In the genomic region with DNA sequence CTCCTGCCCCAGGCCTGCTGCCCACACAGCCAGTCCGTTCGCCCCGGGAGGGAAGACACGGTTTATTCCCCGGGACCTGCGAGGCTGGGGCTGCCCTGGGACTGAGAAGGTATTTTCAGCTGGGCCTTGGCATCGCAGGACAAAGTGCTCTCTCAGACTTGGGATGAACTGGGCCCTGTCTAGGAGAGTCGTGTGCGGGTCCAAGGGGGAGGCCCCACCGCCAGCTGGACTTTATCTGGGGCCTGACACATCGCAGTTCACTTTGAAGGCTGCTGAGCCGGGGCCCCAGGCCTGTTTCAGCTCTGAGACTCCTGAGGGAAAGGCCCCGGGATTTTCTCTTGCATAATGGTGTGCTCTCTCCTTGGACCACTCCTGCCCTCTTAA, we compare ENCODE assay signal across 13 cellular contexts. TPM values are rescaled to one million over a fixed set of nuclear protein-coding genes. Genes with fewer than 3 reads are reported as not detected.
DNase-seq lines count a peak whose midpoint lies in the region; ATAC-seq and TF ChIP-seq lines count a peak whose summit lies in the region.
"Had no signal": no experiment of that assay in that cellular context is flagged by ENCODE, and none has a peak within 500 bp of the region (broad histone marks: within the 10 kb centered on the region; RNA-seq: fewer than 3 reads in every experiment).

No MANE protein-coding gene starts in this region.

- DNase-seq in IMR-90 (peak; percentile 72), fibroblast of pulmonary artery (ENCODE audit: low read depth) (peak; percentile 75), mucosa of descending colon (peak in 1 of 3 donors; percentile 52), dorsolateral prefrontal cortex (no peak)
- no peak for DNase-seq in stimulated activated CD4-positive, alpha-beta T cell treated with anti-CD3 and anti-CD28 coated beads, Interleukin-15, amount 100 ng/mL, for 24 hours
- no peak for DNase-seq in stimulated activated naive CD4-positive, alpha-beta T cell (lab: John Stamatoyannopoulos, UW)
- DNase-seq: activated CD4-positive, alpha-beta T cell treated with anti-CD3 and anti-CD28 coated beads for 4 hours; caudate nucleus; CD4-positive, alpha-beta memory T cell; foreskin keratinocyte; GOT3 had no signal

- ATAC-seq in IMR-90 (ENCODE audit: low read depth) (peak; percentile 35), mucosa of descending colon (peak; percentile 50)
- no peak for ATAC-seq in activated T-helper 17 cell treated with anti-CD3 and anti-CD28 coated beads, Interleukin-2, amount 50 U/mL, for 72 hours (replicated peaks)
- ATAC-seq: foreskin keratinocyte had no signal

- peak overlapping the region; percentile 86 for H4K91ac ChIP-seq in IMR-90 (ENCODE audit: insufficient read depth, low read depth, low read length)

- peak overlapping the region; percentile 59 for H2AFZ ChIP-seq in IMR-90 (replicated peaks; ENCODE audit: low read length, poor library complexity)

- H3K18ac ChIP-seq in IMR-90 (ENCODE audit: low read depth, low read length), result peak overlapping the region; percentile 55

- H3K4me3 Mint-ChIP-seq in activated T-helper 17 cell treated with anti-CD3 and anti-CD28 coated beads, Interleukin-2, amount 50 U/mL, for 72 hours, result no peak overlapping the region
- H3K4me3 Mint-ChIP-seq: CD4-positive, alpha-beta memory T cell had no signal

- H4K8ac ChIP-seq in IMR-90 (ENCODE audit: low read depth in 2 of 2, low read length in 2 of 2), result peak overlapping the region; percentile 77 to 94

- H3K9ac ChIP-seq in IMR-90 (ENCODE audit: low read depth, low read length), result peak overlapping the region; percentile 15; the same call in 1 of the 2 replicates
- peak overlapping the region; percentile 61 to 85 for H3K9ac ChIP-seq in stomach smooth muscle (ENCODE audit: low read length in 2 of 2)

- H3K27me3 ChIP-seq in IMR-90 (ENCODE audit: control insufficient read depth, insufficient read depth, low read length) (no peaks in the 10 kb centered on the region), stomach smooth muscle (ENCODE audit: control insufficient read depth in 1 of 2, insufficient read depth in 2 of 2, low read length in 2 of 2) (no peaks in the 10 kb centered on the region), dorsolateral prefrontal cortex (no peaks in the 10 kb centered on the region)

- peak overlapping the region; percentile 98 for H3K4ac ChIP-seq in IMR-90 (ENCODE audit: low read depth, low read length)

- H3K23ac ChIP-seq in IMR-90 (ENCODE audit: low read depth, low read length), result peak overlapping the region; percentile 76

- H4K20me1 ChIP-seq in IMR-90 (ENCODE audit: insufficient read depth, low read length), result peaks cover 14% of the 10 kb centered on the region

- H3K4me3 ChIP-seq in IMR-90 (ENCODE audit: insufficient read depth, low read depth, low read length), result no peak overlapping the region
- no peak overlapping the region for H3K4me3 ChIP-seq in fibroblast of pulmonary artery (replicated peaks; ENCODE audit: low read depth, low read length)
- no peak overlapping the region for H3K4me3 ChIP-seq in mucosa of descending colon
- H3K4me3 ChIP-seq in stomach smooth muscle (ENCODE audit: low read length in 2 of 2), result peak overlapping the region; percentile 44 to 55
- no peak overlapping the region for H3K4me3 ChIP-seq in dorsolateral prefrontal cortex

- H3K27ac Mint-ChIP-seq in activated T-helper 17 cell treated with anti-CD3 and anti-CD28 coated beads, Interleukin-2, amount 50 U/mL, for 72 hours, result no peak overlapping the region
- H3K27ac Mint-ChIP-seq: CD4-positive, alpha-beta memory T cell had no signal

- peaks cover 30 to 81% of the 10 kb centered on the region in 2 experiments; a peak in 3 of 4 replicates for H3K79me1 ChIP-seq in IMR-90 (ENCODE audit: low read depth in 1 of 2, low read length in 2 of 2)

- WGBS in IMR-90 (ENCODE audit: extremely low coverage in 2 of 2, insufficient read length in 1 of 2), 2 experiments, result 21% methylated on average over 8 of the region's 13 CpGs; no CpG with 5 or more reads in 1 of the 2 experiments

- peak overlapping the region; percentile 30 for H2BK20ac ChIP-seq in IMR-90 (ENCODE audit: low read depth, low read length)

- H3K9me3 ChIP-seq in IMR-90 (ENCODE audit: control insufficient read depth, insufficient read depth, low read length), result no peaks in the 10 kb centered on the region
- H3K9me3 ChIP-seq in mucosa of descending colon, result no peaks in the 10 kb centered on the region
- peaks cover 0 to 3% of the 10 kb centered on the region in 2 donors for H3K9me3 ChIP-seq in stomach smooth muscle (ENCODE audit: control insufficient read depth in 2 of 2, low read length in 2 of 2)

- in situ Hi-C loops in IMR-90 (cut with MboI; ENCODE audit: low sequenced_read_pairs), result no loop called here

- H3K4me1 ChIP-seq in IMR-90 (ENCODE audit: control insufficient read depth, insufficient read depth, low read length) (peaks cover 40% of the 10 kb centered on the region), mucosa of descending colon (ENCODE audit: low read depth) (no peaks in the 10 kb centered on the region), stomach smooth muscle (ENCODE audit: control insufficient read depth, insufficient read depth, low read length) (peaks cover 75% of the 10 kb centered on the region)
- H3K4me1 ChIP-seq: foreskin keratinocyte had no signal

- CTCF ChIA-PET in IMR-90 (lab: Yijun Ruan, JAX), result no interaction called here

- H3K27ac ChIP-seq in IMR-90 (ENCODE audit: insufficient read depth, low read length) (peak overlapping the region; percentile 80), stomach smooth muscle (ENCODE audit: low read length) (peak overlapping the region; percentile 98), dorsolateral prefrontal cortex (peak overlapping the region in 2 of 59 donors; percentile 28 to 59)
- H3K27ac ChIP-seq: foreskin keratinocyte had no signal

- dilution Hi-C loops in IMR-90 (cut with HindIII; ENCODE audit: low sequenced_read_pairs, unreplicated experiment), result no loop called here

- H3K9me1 ChIP-seq in IMR-90 (ENCODE audit: insufficient read depth, low read length), result peaks cover 22% of the 10 kb centered on the region

- TF ChIP-seq POLR2A in IMR-90 (IDR thresholded peaks at IDR 0.05; ENCODE audit: low read depth, low read length), result peak; percentile 26; the same call in 1 of the 2 replicates

- H2BK5ac ChIP-seq in IMR-90 (ENCODE audit: low read depth, low read length, poor library complexity, severe bottlenecking), result peak overlapping the region; percentile 77

- H2BK15ac ChIP-seq in IMR-90 (ENCODE audit: low read depth, low read length), result peak overlapping the region; percentile 10; the same call in 2 of the 3 replicates

- POLR2A ChIA-PET in IMR-90 (lab: Charles Lee; ENCODE audit: unreplicated experiment), result interaction anchor here (0.5 to 0.7 kb wide), 3 partner anchors 31 to 375 kb away, joined by 3 to 5 read pairs (median 3); no protein-coding TSS in a partner anchor

- H3K36me3 ChIP-seq in IMR-90 (ENCODE audit: control insufficient read depth, insufficient read depth, low read length) (peaks cover 5% of the 10 kb centered on the region; the same call in 1 of the 2 replicates), mucosa of descending colon (ENCODE audit: low read depth) (no peaks in the 10 kb centered on the region), stomach smooth muscle (ENCODE audit: control insufficient read depth in 2 of 2, insufficient read depth in 2 of 2, low read length in 2 of 2) (peaks cover 2 to 32% of the 10 kb centered on the region in 2 donors)

- peak overlapping the region; percentile 17; the same call in 1 of the 2 replicates for H3K4me2 ChIP-seq in IMR-90 (ENCODE audit: low read depth, low read length)

- H3K56ac ChIP-seq in IMR-90 (ENCODE audit: extremely low read depth, insufficient read depth, low read length), result peak overlapping the region; percentile 35; the same call in 1 of the 2 replicates

- intact Hi-C loops in IMR-90 (cut with micrococcal nuclease) (loop anchor here (10.0 kb wide), 1 partner anchor 202 kb away; no protein-coding TSS in a partner anchor), mucosa of descending colon (cut with DNase I, micrococcal nuclease) (no loop called here), dorsolateral prefrontal cortex (cut with DNase I) (no loop called here)

- H2AK9ac ChIP-seq in IMR-90 (replicated peaks; ENCODE audit: low read depth, low read length, poor library complexity), result peak overlapping the region; percentile 28

- peak overlapping the region; percentile 97 for H2BK120ac ChIP-seq in IMR-90 (ENCODE audit: low read depth, low read length)

- no peaks in the 10 kb centered on the region for H3K9me3 Mint-ChIP-seq in activated T-helper 17 cell treated with anti-CD3 and anti-CD28 coated beads, Interleukin-2, amount 50 U/mL, for 72 hours
- H3K9me3 Mint-ChIP-seq: CD4-positive, alpha-beta memory T cell had no signal

- H2AK5ac ChIP-seq in IMR-90 (ENCODE audit: low read depth, low read length), result peak overlapping the region; percentile 89

- H4K5ac ChIP-seq in IMR-90 (ENCODE audit: low read depth, low read length), result peak overlapping the region; percentile 51

- H3K14ac ChIP-seq in IMR-90 (replicated peaks; ENCODE audit: low read depth, low read length), result peak overlapping the region; percentile 75

- no peak for TF ChIP-seq RAD21 in IMR-90 (IDR thresholded peaks at IDR 0.05; ENCODE audit: low read length)

- BruUV-seq in IMR-90 (replicated peaks; lab: Mats Ljungman, UMichigan), result no TSS peak

- peaks cover 11% of the 10 kb centered on the region for H3K4me1 Mint-ChIP-seq in activated T-helper 17 cell treated with anti-CD3 and anti-CD28 coated beads, Interleukin-2, amount 50 U/mL, for 72 hours

- no peaks in the 10 kb centered on the region for H3K36me3 Mint-ChIP-seq in activated T-helper 17 cell treated with anti-CD3 and anti-CD28 coated beads, Interleukin-2, amount 50 U/mL, for 72 hours (ENCODE audit: low read depth)

- no peak for TF ChIP-seq CTCF in IMR-90 (conservative IDR thresholded peaks at IDR 0.05; ENCODE audit: low read depth, low read length)
- no peak for TF ChIP-seq CTCF in fibroblast of pulmonary artery (IDR thresholded peaks at IDR 0.05; ENCODE audit: low read length, missing control alignments)
- TF ChIP-seq CTCF in mucosa of descending colon (IDR thresholded peaks at IDR 0.05), result no peak
- no peak for TF ChIP-seq CTCF in dorsolateral prefrontal cortex (IDR thresholded peaks at IDR 0.05 in 54 of 56, conservative IDR thresholded peaks at IDR 0.05 in 2 of 56; ENCODE audit: low read depth in 1 of 56, partially characterized antibody in 56 of 56)

- peaks cover 11% of the 10 kb centered on the region for H3K27me3 Mint-ChIP-seq in activated T-helper 17 cell treated with anti-CD3 and anti-CD28 coated beads, Interleukin-2, amount 50 U/mL, for 72 hours

TF ChIP-seq in IMR-90, 13 proteins besides CTCF, POLR2A, EP300 and RAD21 (continues in another document):
- TF ChIP-seq SMC3 (IDR thresholded peaks at IDR 0.05; ENCODE audit: low read depth, low read length) (no peak), NFE2L2 (IDR thresholded peaks at IDR 0.05; ENCODE audit: low read depth, low read length) (no peak)

RNA-seq across cellular contexts. Expression of a gene that starts 6.8 kb away (rescaled TPM):
- total RNA-seq in IMR-90 (2012; rRNA removed), result 35.0 and 37.5 TPM in 2 replicates
- polyA plus RNA-seq in IMR-90 (2012; rRNA removed), result 21.3 and 23.1 TPM in 2 replicates
- 17.6 and 30.1 TPM in 2 replicates for polyA plus RNA-seq in IMR-90 (2012; cell fraction: cytosol; rRNA removed)
- 26.7 and 30.7 TPM in 2 replicates for polyA plus RNA-seq in IMR-90 (2012; cell fraction: nucleus; rRNA removed; ENCODE audit: low replicate concordance)
- total RNA-seq in mucosa of descending colon, result 100 to 1,000 TPM in 1 of 3 donors, 10 to 100 TPM in 2; 10.5 to 114 (median 38.7) TPM
- 10 to 100 TPM in 80 of 120 experiments, 1 to 10 TPM in 40; 3.4 to 43.2 (median 11.6) TPM for total RNA-seq in dorsolateral prefrontal cortex
- total RNA-seq in activated T-helper 17 cell treated with anti-CD3 and anti-CD28 coated beads, Interleukin-2, amount 50 U/mL, for 72 hours, result under 1 TPM; 0.30 to 0.66 TPM

Comparison
In these comparisons a context has a peak if more than half of its experiments do, and no peak if none do; other contexts are left out.
1. DNase-seq: peak in IMR-90 (single experiment) and fibroblast of pulmonary artery (single experiment); none in stimulated activated CD4-positive, alpha-beta T cell treated with anti-CD3 and anti-CD28 coated beads, Interleukin-15, amount 100 ng/mL, for 24 hours (single experiment), dorsolateral prefrontal cortex (0 of 10) and stimulated activated naive CD4-positive, alpha-beta T cell (0 of 6).
2. H3K4me3 ChIP-seq: peak in stomach smooth muscle (2 of 2); none in IMR-90 (single experiment), fibroblast of pulmonary artery (single experiment), mucosa of descending colon (single experiment) and dorsolateral prefrontal cortex (0 of 59).